ENCODE assay signal across 1 cellular context in genomic region chr14:74932401-74932901, GRCh38.
TF ChIP-seq lines count a peak whose summit lies in the region.

No MANE protein-coding gene starts in this region.

TF ChIP-seq in HepG2, 621 proteins besides CTCF, POLR2A, EP300 and RAD21 (continued from another document and continues in another):
- TF ChIP-seq, protein P1, sequence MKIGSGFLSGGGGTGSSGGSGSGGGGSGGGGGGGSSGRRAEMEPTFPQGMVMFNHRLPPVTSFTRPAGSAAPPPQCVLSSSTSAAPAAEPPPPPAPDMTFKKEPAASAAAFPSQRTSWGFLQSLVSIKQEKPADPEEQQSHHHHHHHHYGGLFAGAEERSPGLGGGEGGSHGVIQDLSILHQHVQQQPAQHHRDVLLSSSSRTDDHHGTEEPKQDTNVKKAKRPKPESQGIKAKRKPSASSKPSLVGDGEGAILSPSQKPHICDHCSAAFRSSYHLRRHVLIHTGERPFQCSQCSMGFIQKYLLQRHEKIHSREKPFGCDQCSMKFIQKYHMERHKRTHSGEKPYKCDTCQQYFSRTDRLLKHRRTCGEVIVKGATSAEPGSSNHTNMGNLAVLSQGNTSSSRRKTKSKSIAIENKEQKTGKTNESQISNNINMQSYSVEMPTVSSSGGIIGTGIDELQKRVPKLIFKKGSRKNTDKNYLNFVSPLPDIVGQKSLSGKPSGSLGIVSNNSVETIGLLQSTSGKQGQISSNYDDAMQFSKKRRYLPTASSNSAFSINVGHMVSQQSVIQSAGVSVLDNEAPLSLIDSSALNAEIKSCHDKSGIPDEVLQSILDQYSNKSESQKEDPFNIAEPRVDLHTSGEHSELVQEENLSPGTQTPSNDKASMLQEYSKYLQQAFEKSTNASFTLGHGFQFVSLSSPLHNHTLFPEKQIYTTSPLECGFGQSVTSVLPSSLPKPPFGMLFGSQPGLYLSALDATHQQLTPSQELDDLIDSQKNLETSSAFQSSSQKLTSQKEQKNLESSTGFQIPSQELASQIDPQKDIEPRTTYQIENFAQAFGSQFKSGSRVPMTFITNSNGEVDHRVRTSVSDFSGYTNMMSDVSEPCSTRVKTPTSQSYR (CRISPR knock-in tag; IDR thresholded peaks at IDR 0.05; ENCODE audit: borderline replicate concordance): peak; percentile 60; the same call in 1 of the 2 replicates
- TF ChIP-seq ZSCAN20 (CRISPR knock-in tag; IDR thresholded peaks at IDR 0.05; ENCODE audit: borderline replicate concordance) (no peak), NFE2L2 (IDR thresholded peaks at IDR 0.05; ENCODE audit: low read length) (no peak), RBAK (CRISPR knock-in tag; IDR thresholded peaks at IDR 0.05) (no peak), SMAD9 (CRISPR knock-in tag; IDR thresholded peaks at IDR 0.05) (no peak), PHF20 (CRISPR knock-in tag; IDR thresholded peaks at IDR 0.05) (no peak), ZNF367 (CRISPR knock-in tag; IDR thresholded peaks at IDR 0.05; ENCODE audit: borderline replicate concordance) (no peak), ZNF737 (CRISPR knock-in tag; IDR thresholded peaks at IDR 0.05; ENCODE audit: borderline replicate concordance) (no peak), CENPT (CRISPR knock-in tag; IDR thresholded peaks at IDR 0.05; ENCODE audit: low read depth) (no peak), ZNF883 (CRISPR knock-in tag; IDR thresholded peaks at IDR 0.05; ENCODE audit: not compliant biosample characterization) (no peak), ZNF350 (CRISPR knock-in tag; IDR thresholded peaks at IDR 0.05; ENCODE audit: borderline replicate concordance, low read depth) (no peak), MED1 (CRISPR knock-in tag; IDR thresholded peaks at IDR 0.05) (peak; percentile 22; the same call in 1 of the 2 replicates), ZNF205 (CRISPR knock-in tag; IDR thresholded peaks at IDR 0.05) (no peak), ZBTB7B (CRISPR knock-in tag; IDR thresholded peaks at IDR 0.05) (no peak), RFX5 (IDR thresholded peaks at IDR 0.05; ENCODE audit: low read depth, low read length) (peak; percentile 75), GPBP1L1 (CRISPR knock-in tag; IDR thresholded peaks at IDR 0.05) (no peak), ZNF543 (CRISPR knock-in tag; IDR thresholded peaks at IDR 0.05) (no peak), ZFP37 (CRISPR knock-in tag; IDR thresholded peaks at IDR 0.05; ENCODE audit: borderline replicate concordance) (no peak), CBX5 (CRISPR knock-in tag; IDR thresholded peaks at IDR 0.05; ENCODE audit: borderline replicate concordance) (no peak), PPARG (CRISPR knock-in tag; conservative IDR thresholded peaks at IDR 0.05) (peak; percentile 50; the same call in 1 of the 2 replicates), ZMYM3 (CRISPR knock-in tag; IDR thresholded peaks at IDR 0.05) (peak; percentile 66; the same call in 1 of the 2 replicates), MAFG (CRISPR knock-in tag; IDR thresholded peaks at IDR 0.05) (no peak), NAIF1 (CRISPR knock-in tag; IDR thresholded peaks at IDR 0.05; ENCODE audit: borderline replicate concordance) (no peak), ZNF317 (CRISPR knock-in tag; IDR thresholded peaks at IDR 0.05) (no peak), SUZ12 (IDR thresholded peaks at IDR 0.05; ENCODE audit: low read depth, low read length) (no peak), FOXP1 (IDR thresholded peaks at IDR 0.05) (no peak), FOXP1 (CRISPR knock-in tag; IDR thresholded peaks at IDR 0.05) (peak; percentile 40; the same call in 1 of the 2 replicates), HOXA7 (CRISPR knock-in tag; IDR thresholded peaks at IDR 0.05) (no peak), GLI4 (CRISPR knock-in tag; IDR thresholded peaks at IDR 0.05; ENCODE audit: borderline replicate concordance) (no peak), ARNT (IDR thresholded peaks at IDR 0.05) (no peak), ZBTB10 (CRISPR knock-in tag; IDR thresholded peaks at IDR 0.05; ENCODE audit: borderline replicate concordance) (no peak), ZNF20 (CRISPR knock-in tag; IDR thresholded peaks at IDR 0.05) (no peak), ZNF503 (CRISPR knock-in tag; IDR thresholded peaks at IDR 0.05) (0 out of 2 replicates have a peak, but pooled peaks have one; percentile 31), CCAR2 (optimal IDR thresholded peaks at IDR 0.05; ENCODE audit: low read depth, low read length) (no peak), THAP9 (CRISPR knock-in tag; IDR thresholded peaks at IDR 0.05; ENCODE audit: borderline replicate concordance) (no peak), ERF (CRISPR knock-in tag; IDR thresholded peaks at IDR 0.05) (no peak)
- TF ChIP-seq, protein P2, sequence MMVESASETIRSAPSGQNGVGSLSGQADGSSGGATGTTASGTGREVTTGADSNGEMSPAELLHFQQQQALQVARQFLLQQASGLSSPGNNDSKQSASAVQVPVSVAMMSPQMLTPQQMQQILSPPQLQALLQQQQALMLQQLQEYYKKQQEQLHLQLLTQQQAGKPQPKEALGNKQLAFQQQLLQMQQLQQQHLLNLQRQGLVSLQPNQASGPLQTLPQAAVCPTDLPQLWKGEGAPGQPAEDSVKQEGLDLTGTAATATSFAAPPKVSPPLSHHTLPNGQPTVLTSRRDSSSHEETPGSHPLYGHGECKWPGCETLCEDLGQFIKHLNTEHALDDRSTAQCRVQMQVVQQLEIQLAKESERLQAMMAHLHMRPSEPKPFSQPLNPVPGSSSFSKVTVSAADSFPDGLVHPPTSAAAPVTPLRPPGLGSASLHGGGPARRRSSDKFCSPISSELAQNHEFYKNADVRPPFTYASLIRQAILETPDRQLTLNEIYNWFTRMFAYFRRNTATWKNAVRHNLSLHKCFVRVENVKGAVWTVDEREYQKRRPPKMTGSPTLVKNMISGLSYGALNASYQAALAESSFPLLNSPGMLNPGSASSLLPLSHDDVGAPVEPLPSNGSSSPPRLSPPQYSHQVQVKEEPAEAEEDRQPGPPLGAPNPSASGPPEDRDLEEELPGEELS (CRISPR knock-in tag; IDR thresholded peaks at IDR 0.05): peak; percentile 67
- TF ChIP-seq, protein P3, sequence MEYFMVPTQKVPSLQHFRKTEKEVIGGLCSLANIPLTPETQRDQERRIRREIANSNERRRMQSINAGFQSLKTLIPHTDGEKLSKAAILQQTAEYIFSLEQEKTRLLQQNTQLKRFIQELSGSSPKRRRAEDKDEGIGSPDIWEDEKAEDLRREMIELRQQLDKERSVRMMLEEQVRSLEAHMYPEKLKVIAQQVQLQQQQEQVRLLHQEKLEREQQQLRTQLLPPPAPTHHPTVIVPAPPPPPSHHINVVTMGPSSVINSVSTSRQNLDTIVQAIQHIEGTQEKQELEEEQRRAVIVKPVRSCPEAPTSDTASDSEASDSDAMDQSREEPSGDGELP (IDR thresholded peaks at IDR 0.05; ENCODE audit: borderline replicate concordance, low read depth): no peak
- TF ChIP-seq, protein P4, sequence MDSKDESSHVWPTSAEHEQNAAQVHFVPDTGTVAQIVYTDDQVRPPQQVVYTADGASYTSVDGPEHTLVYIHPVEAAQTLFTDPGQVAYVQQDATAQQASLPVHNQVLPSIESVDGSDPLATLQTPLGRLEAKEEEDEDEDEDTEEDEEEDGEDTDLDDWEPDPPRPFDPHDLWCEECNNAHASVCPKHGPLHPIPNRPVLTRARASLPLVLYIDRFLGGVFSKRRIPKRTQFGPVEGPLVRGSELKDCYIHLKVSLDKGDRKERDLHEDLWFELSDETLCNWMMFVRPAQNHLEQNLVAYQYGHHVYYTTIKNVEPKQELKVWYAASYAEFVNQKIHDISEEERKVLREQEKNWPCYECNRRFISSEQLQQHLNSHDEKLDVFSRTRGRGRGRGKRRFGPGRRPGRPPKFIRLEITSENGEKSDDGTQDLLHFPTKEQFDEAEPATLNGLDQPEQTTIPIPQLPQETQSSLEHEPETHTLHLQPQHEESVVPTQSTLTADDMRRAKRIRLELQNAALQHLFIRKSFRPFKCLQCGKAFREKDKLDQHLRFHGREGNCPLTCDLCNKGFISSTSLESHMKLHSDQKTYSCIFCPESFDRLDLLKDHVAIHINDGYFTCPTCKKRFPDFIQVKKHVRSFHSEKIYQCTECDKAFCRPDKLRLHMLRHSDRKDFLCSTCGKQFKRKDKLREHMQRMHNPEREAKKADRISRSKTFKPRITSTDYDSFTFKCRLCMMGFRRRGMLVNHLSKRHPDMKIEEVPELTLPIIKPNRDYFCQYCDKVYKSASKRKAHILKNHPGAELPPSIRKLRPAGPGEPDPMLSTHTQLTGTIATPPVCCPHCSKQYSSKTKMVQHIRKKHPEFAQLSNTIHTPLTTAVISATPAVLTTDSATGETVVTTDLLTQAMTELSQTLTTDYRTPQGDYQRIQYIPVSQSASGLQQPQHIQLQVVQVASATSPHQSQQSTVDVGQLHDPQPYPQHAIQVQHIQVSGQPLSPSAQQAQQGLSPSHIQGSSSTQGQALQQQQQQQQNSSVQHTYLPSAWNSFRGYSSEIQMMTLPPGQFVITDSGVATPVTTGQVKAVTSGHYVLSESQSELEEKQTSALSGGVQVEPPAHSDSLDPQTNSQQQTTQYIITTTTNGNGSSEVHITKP (CRISPR knock-in tag; IDR thresholded peaks at IDR 0.05; ENCODE audit: low read depth): no peak
- TF ChIP-seq, protein P5, sequence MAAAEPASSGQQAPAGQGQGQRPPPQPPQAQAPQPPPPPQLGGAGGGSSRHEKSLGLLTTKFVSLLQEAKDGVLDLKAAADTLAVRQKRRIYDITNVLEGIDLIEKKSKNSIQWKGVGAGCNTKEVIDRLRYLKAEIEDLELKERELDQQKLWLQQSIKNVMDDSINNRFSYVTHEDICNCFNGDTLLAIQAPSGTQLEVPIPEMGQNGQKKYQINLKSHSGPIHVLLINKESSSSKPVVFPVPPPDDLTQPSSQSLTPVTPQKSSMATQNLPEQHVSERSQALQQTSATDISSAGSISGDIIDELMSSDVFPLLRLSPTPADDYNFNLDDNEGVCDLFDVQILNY (CRISPR knock-in tag; conservative IDR thresholded peaks at IDR 0.05): no peak
- TF ChIP-seq, protein P6, sequence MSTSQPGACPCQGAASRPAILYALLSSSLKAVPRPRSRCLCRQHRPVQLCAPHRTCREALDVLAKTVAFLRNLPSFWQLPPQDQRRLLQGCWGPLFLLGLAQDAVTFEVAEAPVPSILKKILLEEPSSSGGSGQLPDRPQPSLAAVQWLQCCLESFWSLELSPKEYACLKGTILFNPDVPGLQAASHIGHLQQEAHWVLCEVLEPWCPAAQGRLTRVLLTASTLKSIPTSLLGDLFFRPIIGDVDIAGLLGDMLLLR (CRISPR knock-in tag; IDR thresholded peaks at IDR 0.05): no peak
